8 cellular contexts compared by ENCODE assay signal in the genomic region with DNA sequence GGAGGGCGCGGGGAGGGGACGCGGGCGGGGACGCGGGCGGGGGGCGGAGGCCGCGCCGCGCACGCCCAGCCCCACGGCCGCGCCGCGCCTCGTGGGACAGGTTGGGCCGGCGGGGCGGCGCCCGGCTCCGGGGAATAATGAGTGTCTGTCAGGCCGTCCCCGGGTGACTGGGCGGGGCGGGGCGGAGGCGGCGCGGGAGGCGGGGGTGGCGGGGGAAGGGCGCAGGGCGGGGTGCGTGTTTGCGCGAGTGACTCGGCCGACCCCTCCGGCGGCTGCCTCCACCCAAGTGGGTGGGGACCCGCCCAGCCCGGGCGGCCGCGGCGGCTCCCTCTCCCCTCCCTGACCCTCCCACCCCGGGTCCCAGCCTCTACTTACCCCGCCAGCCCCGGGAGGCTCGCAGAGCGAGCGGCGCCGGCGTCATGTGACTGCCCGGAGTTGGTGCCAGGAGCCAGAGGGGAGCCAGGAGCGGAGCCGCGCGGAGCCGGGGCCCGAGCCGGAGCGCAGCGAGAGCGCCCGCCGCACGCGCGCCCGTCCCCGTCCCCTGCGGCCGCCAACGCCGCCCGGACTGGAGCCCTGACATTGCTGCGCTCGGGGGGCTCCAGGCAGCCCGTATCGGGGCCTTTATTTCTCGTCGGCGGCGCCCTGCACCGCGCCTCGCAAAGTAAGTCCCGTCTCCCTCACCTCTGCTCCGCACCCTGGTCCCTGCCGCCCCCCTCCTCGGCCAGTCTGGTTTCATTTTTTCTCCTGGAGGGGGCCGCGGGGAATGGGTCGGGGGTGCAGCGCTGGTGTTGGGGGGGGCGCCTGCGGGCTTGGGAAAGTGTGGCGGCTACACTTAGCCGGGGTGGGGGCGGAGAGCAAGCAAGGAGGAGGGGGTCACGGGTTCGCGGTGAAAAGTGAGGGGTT. TPM values are rescaled to one million over a fixed set of nuclear protein-coding genes. Genes with fewer than 3 reads are reported as not detected.
A peak's percentile ranks its signal among the peaks of the same experiment; 100 is the strongest.
DNase-seq lines count a peak whose midpoint lies in the region; ATAC-seq, FAIRE-seq and TF ChIP-seq lines count a peak whose summit lies in the region.

A gene (plus strand): TSS at position 399 of the 903 bp plus-strand sequence. CDS start 16,427 bp downstream, outside the sequence.

- peak within 1 kb of the TSS; percentile 77 for H3K4me3 ChIP-seq in IMR-90 (ENCODE audit: insufficient read depth, low read depth, low read length)
- peak within 1 kb of the TSS; percentile 74 to 95 (median 94) for H3K4me3 ChIP-seq in esophagus squamous epithelium

- H3K4me1 ChIP-seq in IMR-90 (ENCODE audit: control insufficient read depth, insufficient read depth, low read length) (peaks cover 5% of the 10 kb centered on the region), esophagus squamous epithelium (peaks cover 16 to 57% (median 21%) of the 10 kb centered on the region in 3 donors)

- peak within 1 kb of the TSS; percentile 86 for H3K9ac ChIP-seq in IMR-90 (ENCODE audit: low read depth, low read length)

- TF ChIP-seq POLR2A in IMR-90 (IDR thresholded peaks at IDR 0.05; ENCODE audit: low read depth, low read length) = peak; percentile 88
- TF ChIP-seq POLR2A in esophagus squamous epithelium (IDR thresholded peaks at IDR 0.05) = peak in 3 of 4 donors; percentile 67 to 98 (median 95)

- H3K4ac ChIP-seq in IMR-90 (ENCODE audit: low read depth, low read length) = peak within 1 kb of the TSS; percentile 85

- peak within 1 kb of the TSS; percentile 73 to 80; a peak in 2 of 4 replicates for H4K8ac ChIP-seq in IMR-90 (ENCODE audit: low read depth in 2 of 2, low read length in 2 of 2)

- H3K36me3 ChIP-seq in IMR-90 (ENCODE audit: control insufficient read depth, insufficient read depth, low read length) (no peaks in the 10 kb centered on the region), esophagus squamous epithelium (no peaks in the 10 kb centered on the region)

- H3K4me1 Mint-ChIP-seq in Calu3 (ENCODE audit: low read depth, unreplicated experiment) = peaks cover 18% of the 10 kb centered on the region

- H3K36me3 Mint-ChIP-seq in Calu3 (ENCODE audit: insufficient read depth, unreplicated experiment) = peaks cover 48% of the 10 kb centered on the region

- BruUV-seq in Calu3 (replicated peaks; lab: Mats Ljungman, UMichigan) (no TSS peak), IMR-90 (replicated peaks; lab: Mats Ljungman, UMichigan) (no TSS peak)

- peak within 1 kb of the TSS; percentile 42; the same call in 1 of the 2 replicates for H3K18ac ChIP-seq in IMR-90 (ENCODE audit: low read depth, low read length)

- 0% methylated on average over 30 of the region's 110 CpGs; no CpG with 5 or more reads in 1 of the 2 experiments for WGBS in IMR-90 (ENCODE audit: extremely low coverage in 2 of 2, insufficient read length in 1 of 2), 2 experiments
- no CpG with 5 or more reads among the region's 110 CpGs for WGBS in esophagus squamous epithelium, 2 donors

- peak within 1 kb of the TSS; percentile 66 for H4K91ac ChIP-seq in IMR-90 (ENCODE audit: insufficient read depth, low read depth, low read length)

- peak within 1 kb of the TSS; percentile 30; the same call in 1 of the 2 replicates for H2BK120ac ChIP-seq in IMR-90 (ENCODE audit: low read depth, low read length)

- H2AK9ac ChIP-seq in IMR-90 (replicated peaks; ENCODE audit: low read depth, low read length, poor library complexity) = peak within 1 kb of the TSS; percentile 88

- dilution Hi-C loops in IMR-90 (cut with HindIII; ENCODE audit: low sequenced_read_pairs, unreplicated experiment) = no loop called here

- H3K4me3 Mint-ChIP-seq in Calu3 (ENCODE audit: low read depth, unreplicated experiment) = peak within 1 kb of the TSS; percentile 89

- H2AFZ ChIP-seq in IMR-90 (replicated peaks; ENCODE audit: low read length, poor library complexity) = peak within 1 kb of the TSS; percentile 95

- POLR2A ChIA-PET in IMR-90 (lab: Charles Lee; ENCODE audit: unreplicated experiment) = interaction anchor here (0.6 kb wide), 2 partner anchors 10 to 484 kb away, joined by 4 to 9 read pairs; no protein-coding TSS in a partner anchor

- H2BK5ac ChIP-seq in IMR-90 (ENCODE audit: low read depth, low read length, poor library complexity, severe bottlenecking) = peak within 1 kb of the TSS; percentile 95

- H3K4me2 ChIP-seq in IMR-90 (ENCODE audit: low read depth, low read length) = peak within 1 kb of the TSS; percentile 84

- peak within 1 kb of the TSS; percentile 72 for H2AK5ac ChIP-seq in IMR-90 (ENCODE audit: low read depth, low read length)

- H3K27me3 ChIP-seq in IMR-90 (ENCODE audit: control insufficient read depth, insufficient read depth, low read length) (no peaks in the 10 kb centered on the region; the same call in 1 of the 2 replicates), esophagus squamous epithelium (no peaks in the 10 kb centered on the region)

- peak within 1 kb of the TSS; percentile 97 for H3K27ac ChIP-seq in IMR-90 (ENCODE audit: insufficient read depth, low read length)
- peak within 1 kb of the TSS; percentile 95 to 100 (median 99) for H3K27ac ChIP-seq in esophagus squamous epithelium

- peak within 1 kb of the TSS; percentile 48 for H3K14ac ChIP-seq in IMR-90 (replicated peaks; ENCODE audit: low read depth, low read length)

- no peaks in the 10 kb centered on the region for H3K27me3 Mint-ChIP-seq in Calu3 (ENCODE audit: unreplicated experiment)

- in situ Hi-C loops in IMR-90 (cut with MboI; ENCODE audit: low sequenced_read_pairs) = no loop called here

- H3K9me3 Mint-ChIP-seq in Calu3 (ENCODE audit: low read depth, unreplicated experiment) = peaks cover 6% of the 10 kb centered on the region

- FAIRE-seq in RCC 7860 (lab: Jason Lieb, UNC) = no peak

- CTCF ChIA-PET in Calu3 (lab: Charles Lee) = interaction anchor here (0.6 kb wide), 1 partner anchor 8 kb away, joined by 3 read pairs; no protein-coding TSS in a partner anchor
- CTCF ChIA-PET in IMR-90 (lab: Yijun Ruan, JAX) = no interaction called here

- H4K5ac ChIP-seq in IMR-90 (ENCODE audit: low read depth, low read length) = peak within 1 kb of the TSS; percentile 69

- peak; percentile 76 for ATAC-seq in GM21528 (IDR thresholded peaks at IDR 0.05; ENCODE audit: low FRiP score, unreplicated experiment)
- peak; percentile 80 for ATAC-seq in IMR-90 (ENCODE audit: low read depth)

- H3K9me1 ChIP-seq in IMR-90 (ENCODE audit: insufficient read depth, low read length) = peaks cover 5% of the 10 kb centered on the region; the same call in 1 of the 2 replicates

- H4K20me1 ChIP-seq in IMR-90 (ENCODE audit: insufficient read depth, low read length) = peaks cover 5% of the 10 kb centered on the region; the same call in 1 of the 2 replicates

- H3K56ac ChIP-seq in IMR-90 (ENCODE audit: extremely low read depth, insufficient read depth, low read length) = peak within 1 kb of the TSS; percentile 79; the same call in 1 of the 2 replicates

- peak within 1 kb of the TSS; percentile 99 for H3K27ac Mint-ChIP-seq in Calu3 (ENCODE audit: unreplicated experiment)

- no peak within 1 kb of the TSS for H2BK20ac ChIP-seq in IMR-90 (ENCODE audit: low read depth, low read length)

- DNase-seq in Calu3 = peak; percentile 89
- DNase-seq in IMR-90 = peak; percentile 82
- DNase-seq in RCC 7860 (ENCODE audit: low spot score) = peak; percentile 80
- DNase-seq in activated T-helper 1 cell treated with Interleukin-2 at 50 U/mL for 16 hours (ENCODE audit: low read depth) = peak; percentile 88
- DNase-seq in esophagus squamous epithelium (lab: John Stamatoyannopoulos, UW) = peak; percentile 70
- peak; percentile 93 for DNase-seq in myocyte (ENCODE audit: low read depth)
- DNase-seq in stimulated activated CD8-positive, alpha-beta memory T cell treated with anti-CD3 and anti-CD28 coated beads, Interleukin-7, amount 100 ng/mL, for 4 hours (ENCODE audit: low read depth in 2 of 2) = peak; percentile 78 to 89

- TF ChIP-seq RAD21 in IMR-90 (IDR thresholded peaks at IDR 0.05; ENCODE audit: low read length) = no peak

- H3K79me1 ChIP-seq in IMR-90 (ENCODE audit: low read depth in 1 of 2, low read length in 2 of 2) = peaks cover 3 to 15% of the 10 kb centered on the region in 2 experiments; a peak in 3 of 4 replicates

- peak within 1 kb of the TSS; percentile 89 for H3K23ac ChIP-seq in IMR-90 (ENCODE audit: low read depth, low read length)

- H3K9me3 ChIP-seq in IMR-90 (ENCODE audit: control insufficient read depth, insufficient read depth, low read length) = no peaks in the 10 kb centered on the region
- no peaks in the 10 kb centered on the region for H3K9me3 ChIP-seq in esophagus squamous epithelium

- TF ChIP-seq CTCF in Calu3 (IDR thresholded peaks at IDR 0.05; ENCODE audit: unreplicated experiment) = no peak
- TF ChIP-seq CTCF in IMR-90 (conservative IDR thresholded peaks at IDR 0.05; ENCODE audit: low read depth, low read length) = no peak
- TF ChIP-seq CTCF in esophagus squamous epithelium (IDR thresholded peaks at IDR 0.05) = peak in 1 of 6 experiments; percentile 17

- H2BK15ac ChIP-seq in IMR-90 (ENCODE audit: low read depth, low read length) = no peak within 1 kb of the TSS

- intact Hi-C loops in Calu3 (cut with micrococcal nuclease; ENCODE audit: unreplicated experiment) (no loop called here), IMR-90 (cut with micrococcal nuclease) (loop anchor here (2.0 kb wide), 1 partner anchor 99 kb away; no protein-coding TSS in a partner anchor), esophagus squamous epithelium (cut with DNase I) (no loop called here)

TF ChIP-seq in IMR-90, 13 proteins besides CTCF, POLR2A, EP300 and RAD21 (continues in another document):
- TF ChIP-seq NFE2L2 (IDR thresholded peaks at IDR 0.05; ENCODE audit: low read depth, low read length) = no peak
- TF ChIP-seq MAZ (IDR thresholded peaks at IDR 0.05; ENCODE audit: borderline replicate concordance, low read depth, low read length) = peak; percentile 66; the same call in 1 of the 2 replicates
- TF ChIP-seq RFX5 (IDR thresholded peaks at IDR 0.05; ENCODE audit: low read depth, low read length) = no peak
- TF ChIP-seq, protein P1, sequence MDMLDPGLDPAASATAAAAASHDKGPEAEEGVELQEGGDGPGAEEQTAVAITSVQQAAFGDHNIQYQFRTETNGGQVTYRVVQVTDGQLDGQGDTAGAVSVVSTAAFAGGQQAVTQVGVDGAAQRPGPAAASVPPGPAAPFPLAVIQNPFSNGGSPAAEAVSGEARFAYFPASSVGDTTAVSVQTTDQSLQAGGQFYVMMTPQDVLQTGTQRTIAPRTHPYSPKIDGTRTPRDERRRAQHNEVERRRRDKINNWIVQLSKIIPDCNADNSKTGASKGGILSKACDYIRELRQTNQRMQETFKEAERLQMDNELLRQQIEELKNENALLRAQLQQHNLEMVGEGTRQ (IDR thresholded peaks at IDR 0.05; ENCODE audit: low read depth, low read length) = peak; percentile 86
- 0 out of 2 replicates have a peak, but pooled peaks have one; percentile 36 for TF ChIP-seq BHLHE40 (IDR thresholded peaks at IDR 0.05; ENCODE audit: low read depth, low read length)

RNA-seq across cellular contexts. Expression of the gene that starts here (rescaled TPM):
- total RNA-seq in Calu3 (2022) = 49.9 and 56.6 TPM in 2 replicates
- 8.2 and 9.4 TPM in 2 replicates for total RNA-seq in IMR-90 (2012; rRNA removed)
- 11.6 and 12.6 TPM in 2 replicates for polyA plus RNA-seq in IMR-90 (2012; rRNA removed)
- 5.3 and 7.2 TPM in 2 replicates for polyA plus RNA-seq in IMR-90 (2012; cell fraction: cytosol; rRNA removed)
- polyA plus RNA-seq in IMR-90 (2012; cell fraction: nucleus; rRNA removed; ENCODE audit: low replicate concordance) = 8.7 and 26.7 TPM in 2 replicates
- 10 to 100 TPM; 44.2 to 91.4 (median 82.7) TPM for total RNA-seq in esophagus squamous epithelium
- 12.5 and 15.7 TPM in 2 replicates for total RNA-seq in myocyte
- 5.2 TPM for polyA plus RNA-seq in myocyte (2012)

Comparison
In these comparisons a context has a peak if more than half of its experiments do, and no peak if none do; other contexts are left out.
1. Peak in every context shown above with its lines: DNase-seq, ATAC-seq, H3K4me3 ChIP-seq and H3K27ac ChIP-seq.